Comparison of ENCODE assay signal across 24 cellular contexts in genomic region chr6:44923416-44923815, GRCh38.
DNase-seq lines count a peak whose midpoint lies in the region; ATAC-seq and TF ChIP-seq lines count a peak whose summit lies in the region.
"Had no signal": no experiment of that assay in that cellular context is flagged by ENCODE, and none has a peak within 500 bp of the region (broad histone marks: within the 10 kb centered on the region; RNA-seq: fewer than 3 reads in every experiment).

No MANE protein-coding gene starts in this region.

- H3K36me3 ChIP-seq in CD4-positive, alpha-beta memory T cell (ENCODE audit: insufficient read depth, low read length), result no peaks in the 10 kb centered on the region
- H3K36me3 ChIP-seq: breast epithelium, left lung, stomach, thyroid gland had no signal

- no peak overlapping the region for H3K27ac ChIP-seq in CD4-positive, alpha-beta T cell (ENCODE audit: low read depth, low read length)
- peak overlapping the region; percentile 72 for H3K27ac ChIP-seq in CD4-positive, alpha-beta memory T cell (ENCODE audit: low read depth, low read length)
- H3K27ac ChIP-seq: breast epithelium, left lung, psoas muscle, stomach, thyroid gland had no signal

- H3K27me3 ChIP-seq in CD4-positive, alpha-beta T cell (ENCODE audit: control insufficient read depth, insufficient read depth, low read length), result no peaks in the 10 kb centered on the region
- no peaks in the 10 kb centered on the region for H3K27me3 ChIP-seq in CD4-positive, alpha-beta memory T cell (ENCODE audit: insufficient read depth, low read length)
- H3K27me3 ChIP-seq: breast epithelium, left lung, stomach, thyroid gland had no signal

- H3K27me3 Mint-ChIP-seq in CD4-positive, alpha-beta T cell, result no peaks in the 10 kb centered on the region
- H3K27me3 Mint-ChIP-seq in CD4-positive, alpha-beta memory T cell, result no peaks in the 10 kb centered on the region
- no peaks in the 10 kb centered on the region for H3K27me3 Mint-ChIP-seq in T-cell
- H3K27me3 Mint-ChIP-seq in activated naive CD8-positive, alpha-beta T cell treated with anti-CD3 and anti-CD28 coated beads, Interleukin-2, amount 50 U/mL, for 24 hours, result no peaks in the 10 kb centered on the region

- H3K36me3 Mint-ChIP-seq in CD4-positive, alpha-beta T cell (ENCODE audit: low read depth), result peaks cover 25% of the 10 kb centered on the region
- peaks cover 8 to 11% of the 10 kb centered on the region in 2 donors for H3K36me3 Mint-ChIP-seq in CD4-positive, alpha-beta memory T cell
- peaks cover 19% of the 10 kb centered on the region for H3K36me3 Mint-ChIP-seq in T-cell
- H3K36me3 Mint-ChIP-seq in activated naive CD8-positive, alpha-beta T cell treated with anti-CD3 and anti-CD28 coated beads, Interleukin-2, amount 50 U/mL, for 24 hours (ENCODE audit: low read depth), result peaks cover 3% of the 10 kb centered on the region

- DNase-seq in CD4-positive, alpha-beta T cell, result no peak
- peak in 2 of 5 donors; percentile 28 to 32 for DNase-seq in CD4-positive, alpha-beta memory T cell
- no peak for DNase-seq in T-cell
- no peak for DNase-seq in activated naive CD8-positive, alpha-beta T cell treated with anti-CD3 and anti-CD28 coated beads, Interleukin-2, amount 50 U/mL, for 24 hours
- DNase-seq in Right ventricle myocardium superior, result no peak
- DNase-seq in DMS79 treated with DMSO at 0.1 percent for 48 hours (lab: John Stamatoyannopoulos, UW), result no peak
- no peak for DNase-seq in NCI-H128 (lab: John Stamatoyannopoulos, UW; ENCODE audit: unreplicated experiment)
- DNase-seq: activated gamma-delta T cell; amygdala; C1 segment of cervical spinal cord; effector CD4-positive, alpha-beta T cell; left lung; mesenchymal stem cell; NCI-H1105; NCI-H2029; NCI-H82; psoas muscle; RPMI8226; stomach; thyroid gland had no signal

- no peak for ATAC-seq in CD4-positive, alpha-beta T cell (ENCODE audit: poor library complexity)
- ATAC-seq in T-cell (replicated peaks in 1 of 4), result peak in 3 of 4 experiments; percentile 38 to 67 (median 55)
- ATAC-seq in activated naive CD8-positive, alpha-beta T cell treated with anti-CD3 and anti-CD28 coated beads, Interleukin-2, amount 50 U/mL, for 24 hours, result no peak
- no peak for ATAC-seq in Right ventricle myocardium superior (ENCODE audit: poor library complexity)
- ATAC-seq in HG03469 (IDR thresholded peaks at IDR 0.05; ENCODE audit: unreplicated experiment), result no peak
- ATAC-seq: activated CD4-positive, CD25-positive, alpha-beta regulatory T cell treated with anti-CD3 and anti-CD28 coated beads, Interleukin-2, amount 50 U/mL, for 24 hours; K562; left lung; psoas muscle had no signal

- TF ChIP-seq CTCF in CD4-positive, alpha-beta T cell (IDR thresholded peaks at IDR 0.05), result no peak

- H3K9me3 ChIP-seq in CD4-positive, alpha-beta T cell (ENCODE audit: control insufficient read depth, low read length), result no peaks in the 10 kb centered on the region
- H3K9me3 ChIP-seq in CD4-positive, alpha-beta memory T cell (ENCODE audit: control insufficient read depth in 1 of 2, low read length in 2 of 2), result no peaks in the 10 kb centered on the region
- H3K9me3 ChIP-seq: breast epithelium, left lung, psoas muscle, stomach, thyroid gland had no signal

- peak overlapping the region; percentile 65 for H3K4me3 Mint-ChIP-seq in CD4-positive, alpha-beta T cell
- H3K4me3 Mint-ChIP-seq in CD4-positive, alpha-beta memory T cell, result peak overlapping the region; percentile 28 to 83 (median 62)
- H3K4me3 Mint-ChIP-seq in T-cell, result peak overlapping the region; percentile 3 to 27 (median 25)
- no peak overlapping the region for H3K4me3 Mint-ChIP-seq in activated naive CD8-positive, alpha-beta T cell treated with anti-CD3 and anti-CD28 coated beads, Interleukin-2, amount 50 U/mL, for 24 hours

- intact Hi-C loops in CD4-positive, alpha-beta T cell (cut with DNase I, micrococcal nuclease), result loop anchor here in 1 of 2 experiments (10.0 kb wide), 1 partner anchor 231 kb away; no protein-coding TSS in a partner anchor
- intact Hi-C loops in CD4-positive, alpha-beta memory T cell (cut with micrococcal nuclease), result no loop called here
- intact Hi-C loops in Right ventricle myocardium superior (cut with DNase I), result no loop called here

- no peaks in the 10 kb centered on the region for H3K9me3 Mint-ChIP-seq in CD4-positive, alpha-beta T cell
- H3K9me3 Mint-ChIP-seq in CD4-positive, alpha-beta memory T cell, result peaks cover 0 to 4% (median under 1%) of the 10 kb centered on the region in 8 donors
- peaks cover 0 to 4% (median 2%) of the 10 kb centered on the region in 3 donors for H3K9me3 Mint-ChIP-seq in T-cell
- H3K9me3 Mint-ChIP-seq in activated naive CD8-positive, alpha-beta T cell treated with anti-CD3 and anti-CD28 coated beads, Interleukin-2, amount 50 U/mL, for 24 hours, result peaks cover 4% of the 10 kb centered on the region

- no peak overlapping the region for H3K4me3 ChIP-seq in CD4-positive, alpha-beta memory T cell (ENCODE audit: low read length in 2 of 2)
- H3K4me3 ChIP-seq: breast epithelium, K562, left lung, psoas muscle, stomach, thyroid gland had no signal

- CTCF ChIA-PET in CD4-positive, alpha-beta T cell (lab: Charles Lee), result no interaction called here
- CTCF ChIA-PET in CD4-positive, alpha-beta memory T cell (lab: Charles Lee; ENCODE audit: partially characterized antibody), result no interaction called here
- CTCF ChIA-PET in T-cell (lab: Charles Lee), result no interaction called here

- peak overlapping the region; percentile 68 for H3K27ac Mint-ChIP-seq in CD4-positive, alpha-beta T cell
- peak overlapping the region; percentile 79 to 93 (median 89) for H3K27ac Mint-ChIP-seq in CD4-positive, alpha-beta memory T cell
- peak overlapping the region; percentile 79 to 84 for H3K27ac Mint-ChIP-seq in T-cell
- H3K27ac Mint-ChIP-seq in activated naive CD8-positive, alpha-beta T cell treated with anti-CD3 and anti-CD28 coated beads, Interleukin-2, amount 50 U/mL, for 24 hours, result peak overlapping the region; percentile 12

- POLR2A ChIA-PET in CD4-positive, alpha-beta T cell (lab: Charles Lee), result no interaction called here
- POLR2A ChIA-PET in CD4-positive, alpha-beta memory T cell (lab: Charles Lee; ENCODE audit: partially characterized antibody), result no interaction called here
- POLR2A ChIA-PET in T-cell (lab: Charles Lee), result interaction anchor here in 1 of 2 donors (0.9 kb wide), 1 partner anchor 10 kb away, joined by 3 read pairs; no protein-coding TSS in a partner anchor

- H3K4me1 Mint-ChIP-seq in CD4-positive, alpha-beta T cell (ENCODE audit: low read depth), result peaks cover 58% of the 10 kb centered on the region
- peaks cover 38 to 64% (median 48%) of the 10 kb centered on the region in 4 donors for H3K4me1 Mint-ChIP-seq in CD4-positive, alpha-beta memory T cell
- peaks cover 46 to 64% (median 51%) of the 10 kb centered on the region in 3 donors for H3K4me1 Mint-ChIP-seq in T-cell
- H3K4me1 Mint-ChIP-seq in activated naive CD8-positive, alpha-beta T cell treated with anti-CD3 and anti-CD28 coated beads, Interleukin-2, amount 50 U/mL, for 24 hours, result peaks cover 56% of the 10 kb centered on the region

- H3K4me1 ChIP-seq in CD4-positive, alpha-beta memory T cell (ENCODE audit: insufficient read depth, low read length), result peaks cover 60% of the 10 kb centered on the region
- H3K4me1 ChIP-seq: breast epithelium, psoas muscle had no signal

Comparison
In these comparisons a context has a peak if more than half of its experiments do, and no peak if none do; other contexts are left out.
1. ATAC-seq: peak in T-cell (3 of 4); none in CD4-positive, alpha-beta T cell (single experiment), activated naive CD8-positive, alpha-beta T cell treated with anti-CD3 and anti-CD28 coated beads, Interleukin-2, amount 50 U/mL, for 24 hours (single experiment), Right ventricle myocardium superior (single experiment) and HG03469 (single experiment).
2. H3K27ac Mint-ChIP-seq: peak in every context shown above with its lines; median percentile 89 in CD4-positive, alpha-beta memory T cell; 82 in T-cell; 68 in CD4-positive, alpha-beta T cell; 12 in activated naive CD8-positive, alpha-beta T cell treated with anti-CD3 and anti-CD28 coated beads, Interleukin-2, amount 50 U/mL, for 24 hours.